Comparison of ENCODE assay signal across 8 cellular contexts in the genomic region with DNA sequence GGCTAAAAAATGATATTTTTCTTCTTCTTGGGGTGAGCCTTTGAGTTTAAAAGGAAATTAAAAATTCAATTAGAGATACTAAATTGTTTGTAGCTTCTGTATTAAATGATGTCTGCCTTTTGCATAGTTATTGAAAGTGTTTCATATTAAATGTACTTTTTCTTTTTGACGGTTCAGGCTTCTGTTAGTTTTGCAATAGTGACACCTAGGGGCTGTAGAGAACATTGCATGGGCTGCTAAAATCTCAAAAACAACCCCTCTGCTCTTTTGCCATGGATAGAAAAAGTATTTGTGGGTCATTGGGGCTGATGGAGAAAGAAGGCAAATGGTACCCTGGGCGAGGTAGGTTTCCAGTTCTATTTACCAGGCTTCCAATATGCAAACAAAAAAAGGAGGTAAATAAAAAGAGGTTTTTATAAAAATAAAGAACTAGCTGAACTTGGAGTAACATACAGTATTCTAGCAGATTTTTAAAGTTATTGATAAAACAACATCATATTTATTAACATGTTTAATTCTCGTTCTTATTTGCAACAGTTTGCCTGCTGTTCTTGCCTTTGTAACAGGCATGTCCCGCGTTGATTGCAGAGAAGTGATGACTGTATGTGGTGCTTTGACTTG.
DNase-seq lines count a peak whose midpoint lies in the region; ATAC-seq and TF ChIP-seq lines count a peak whose summit lies in the region.

No MANE protein-coding gene starts in this region.

- no peaks in the 10 kb centered on the region for H3K9me3 ChIP-seq in SJCRH30 (replicated peaks)

- H3K4me1 ChIP-seq in SJCRH30: peaks cover 29% of the 10 kb centered on the region

- peak; percentile 80 for DNase-seq in NCI-H510A treated with DMSO at 0.1 percent for 48 hours (lab: John Stamatoyannopoulos, UW)
- no peak for DNase-seq in NCI-H510A (lab: John Stamatoyannopoulos, UW)
- peak; percentile 47 for DNase-seq in M059J (ENCODE audit: low read depth)
- DNase-seq in SJCRH30: peak; percentile 47 to 90
- peak; percentile 22 for DNase-seq in endothelial cell (ENCODE audit: low spot score)
- peak; percentile 52 for DNase-seq in naive B cell
- no peak for DNase-seq in T-helper 9 cell

- no peak overlapping the region for H3K4me3 ChIP-seq in SJCRH30

- H3K27me3 Mint-ChIP-seq in endothelial cell (ENCODE audit: unreplicated experiment) (no peaks in the 10 kb centered on the region), naive B cell (no peaks in the 10 kb centered on the region)

- TF ChIP-seq CTCF in endothelial cell (IDR thresholded peaks at IDR 0.05; ENCODE audit: unreplicated experiment): peak; percentile 91

- H3K4me3 Mint-ChIP-seq in endothelial cell (ENCODE audit: unreplicated experiment): no peak overlapping the region
- H3K4me3 Mint-ChIP-seq in naive B cell: peak overlapping the region in 1 of 8 donors; percentile 18

- H3K27ac ChIP-seq in SJCRH30: peak overlapping the region; percentile 87

- no peaks in the 10 kb centered on the region for H3K27me3 ChIP-seq in SJCRH30

- H3K9me3 Mint-ChIP-seq in endothelial cell (ENCODE audit: unreplicated experiment) (no peaks in the 10 kb centered on the region), naive B cell (peaks cover 0 to 2% (median 0%) of the 10 kb centered on the region in 7 donors)

- no peaks in the 10 kb centered on the region for H3K36me3 ChIP-seq in SJCRH30

- H3K4me1 Mint-ChIP-seq in endothelial cell (ENCODE audit: unreplicated experiment) (peaks cover 20% of the 10 kb centered on the region), naive B cell (peaks cover 24 to 29% (median 27%) of the 10 kb centered on the region in 3 donors)

- H3K27ac Mint-ChIP-seq in endothelial cell (ENCODE audit: unreplicated experiment) (no peak overlapping the region), naive B cell (no peak overlapping the region)

- H3K36me3 Mint-ChIP-seq in endothelial cell (ENCODE audit: low read depth, unreplicated experiment): no peaks in the 10 kb centered on the region
- peaks cover 0 to 4% of the 10 kb centered on the region in 2 donors for H3K36me3 Mint-ChIP-seq in naive B cell

- peak in 1 of 2 donors; percentile 31 for ATAC-seq in naive B cell (ENCODE audit: low read depth in 2 of 2)
- no peak for ATAC-seq in GM18858 (IDR thresholded peaks at IDR 0.05; ENCODE audit: unreplicated experiment)

Comparison
In these comparisons a context has a peak if more than half of its experiments do, and no peak if none do; other contexts are left out.
1. DNase-seq: peak in NCI-H510A treated with DMSO at 0.1 percent for 48 hours (single experiment), M059J (single experiment), SJCRH30 (2 of 2), endothelial cell (single experiment) and naive B cell (single experiment); none in NCI-H510A (single experiment) and T-helper 9 cell (single experiment).